23 cellular contexts compared by ENCODE assay signal in the genomic region with DNA sequence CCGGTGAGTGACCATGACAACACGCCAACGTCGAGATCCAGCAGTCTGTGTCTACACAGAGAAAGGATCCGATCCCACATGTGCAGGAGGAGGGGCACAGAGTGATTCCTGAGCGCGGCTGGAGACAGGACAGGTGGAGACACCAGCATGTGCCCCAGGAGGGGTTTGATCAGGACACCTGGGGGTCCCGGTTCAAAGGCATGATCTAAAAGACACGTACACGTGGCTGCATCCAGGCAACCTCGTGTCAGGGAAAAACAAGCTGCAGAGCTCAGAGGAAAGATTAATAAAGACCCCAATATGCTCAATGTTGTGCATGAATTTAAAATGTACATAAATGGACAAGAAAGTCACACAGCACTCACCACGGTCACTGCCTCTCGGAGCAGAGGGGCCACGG.
"Had no signal": no experiment of that assay in that cellular context is flagged by ENCODE, and none has a peak within 500 bp of the region (broad histone marks: within the 10 kb centered on the region; RNA-seq: fewer than 3 reads in every experiment).

No MANE protein-coding gene starts in this region.

- H3K36me3 ChIP-seq: esophagus squamous epithelium, gastrocnemius medialis, heart right ventricle, left lung, lower lobe of right lung had no signal

- H3K4me1 ChIP-seq: gastrocnemius medialis, heart right ventricle, left lung, lower lobe of right lung had no signal

- H3K4me3 ChIP-seq: esophagus squamous epithelium, gastrocnemius medialis, heart right ventricle, left lung, lower lobe of right lung, mucosa of descending colon had no signal

- H3K27me3 ChIP-seq: gastrocnemius medialis had no signal

- ATAC-seq: effector memory CD8-positive, alpha-beta T cell; esophagus mucosa; gastrocnemius medialis; heart right ventricle; left cardiac atrium; left lung; left ventricle myocardium superior; lower lobe of right lung; mucosa of descending colon had no signal

- H3K36me3 Mint-ChIP-seq: mesothelial cell of epicardium had no signal

- H3K27ac ChIP-seq: epithelial cell of prostate, esophagus squamous epithelium, gastrocnemius medialis, heart right ventricle, left lung, lower lobe of right lung had no signal

- H3K9me3 Mint-ChIP-seq: dendritic cell treated with granulocyte-macrophage colony-stimulating factor and Interleukin-4, amounts not matched to agents 40 ng/mL and 50 ng/mL, for 4 days; mesothelial cell of epicardium had no signal

- H3K9me3 ChIP-seq: esophagus squamous epithelium, gastrocnemius medialis, heart right ventricle, left lung, lower lobe of right lung, mucosa of descending colon had no signal

- DNase-seq: cortex of kidney; effector CD8-positive, alpha-beta T cell; effector memory CD8-positive, alpha-beta T cell; endodermal cell; erythroblast; esophagus squamous epithelium; foreskin fibroblast; foreskin melanocyte; gastrocnemius medialis; glutamatergic neuron; head of caudate nucleus; heart right ventricle; hippocampal formation; left cardiac atrium; left lung; left ventricle myocardium superior; lower lobe of right lung; mesenchymal stem cell; mucosa of descending colon had no signal

- H3K4me3 Mint-ChIP-seq: dendritic cell treated with granulocyte-macrophage colony-stimulating factor and Interleukin-4, amounts not matched to agents 40 ng/mL and 50 ng/mL, for 4 days; effector memory CD8-positive, alpha-beta T cell; endodermal cell; mesothelial cell of epicardium had no signal

- H3K4me1 Mint-ChIP-seq: endodermal cell, mesothelial cell of epicardium had no signal

- H3K27ac Mint-ChIP-seq: dendritic cell treated with granulocyte-macrophage colony-stimulating factor and Interleukin-4, amounts not matched to agents 40 ng/mL and 50 ng/mL, for 4 days; effector memory CD8-positive, alpha-beta T cell; endodermal cell; mesothelial cell of epicardium had no signal
